ENCODE assay signal across 9 cellular contexts in the genomic region with DNA sequence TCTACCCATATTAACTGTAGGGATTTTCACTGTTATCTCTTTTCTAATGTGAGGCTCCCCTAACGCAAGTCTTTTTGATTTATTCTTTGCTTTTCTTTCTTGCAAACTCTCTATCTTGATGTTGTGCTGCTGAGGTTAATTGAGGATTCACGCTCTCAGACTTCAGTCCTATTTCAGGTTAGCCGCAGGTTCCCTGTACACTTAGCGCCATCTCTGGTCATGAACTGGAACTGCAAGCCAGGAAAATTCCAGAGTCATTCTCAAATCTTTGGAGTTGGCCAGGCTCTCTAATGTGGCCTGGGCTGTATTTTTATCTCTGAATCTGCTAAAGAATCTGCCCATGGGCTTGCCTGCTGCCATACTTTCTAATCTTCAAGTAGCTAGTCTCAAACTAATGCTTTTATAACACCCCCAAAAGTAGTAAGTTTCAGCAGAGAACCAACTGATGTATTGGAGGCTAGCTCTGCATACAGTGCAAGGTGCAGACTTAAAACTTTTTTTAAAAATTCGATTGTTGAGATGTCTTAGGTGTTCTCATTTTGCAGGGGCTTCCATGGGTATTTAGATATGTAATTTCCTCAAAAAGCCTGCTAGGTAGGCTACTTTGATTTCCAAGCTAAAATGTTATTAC.
DNase-seq lines count a peak whose midpoint lies in the region; ATAC-seq, FAIRE-seq and TF ChIP-seq lines count a peak whose summit lies in the region.
"Had no signal": no experiment of that assay in that cellular context is flagged by ENCODE, and none has a peak within 500 bp of the region (broad histone marks: within the 10 kb centered on the region; RNA-seq: fewer than 3 reads in every experiment).

No MANE protein-coding gene starts in this region.

- H3K27ac ChIP-seq in keratinocyte (ENCODE audit: control insufficient read depth, insufficient read depth, low read length) = no peak overlapping the region

- H3K27ac Mint-ChIP-seq in CD14-positive monocyte = no peak overlapping the region
- H3K27ac Mint-ChIP-seq in activated CD8-positive, alpha-beta T cell treated with anti-CD3 and anti-CD28 coated beads, Interleukin-2, amount 10 ng/mL, durations not matched to agents 7 days and 5 days = no peak overlapping the region
- H3K27ac Mint-ChIP-seq: memory B cell had no signal

- H2AFZ ChIP-seq in keratinocyte (ENCODE audit: control insufficient read depth, low read length) = no peak overlapping the region

- POLR2A ChIA-PET in activated CD8-positive, alpha-beta T cell treated with anti-CD3 and anti-CD28 coated beads, Interleukin-2, amount 10 ng/mL, durations not matched to agents 7 days and 5 days (lab: Charles Lee) = no interaction called here

- no peaks in the 10 kb centered on the region for H3K9me3 Mint-ChIP-seq in CD14-positive monocyte
- H3K9me3 Mint-ChIP-seq in activated CD8-positive, alpha-beta T cell treated with anti-CD3 and anti-CD28 coated beads, Interleukin-2, amount 10 ng/mL, durations not matched to agents 7 days and 5 days (ENCODE audit: insufficient read depth) = no peaks in the 10 kb centered on the region
- H3K9me3 Mint-ChIP-seq in activated T-cell treated with anti-CD3 and anti-CD28 coated beads, Interleukin-2, amount 50 U/mL, for 4 hours = no peaks in the 10 kb centered on the region
- H3K9me3 Mint-ChIP-seq: memory B cell had no signal

- H3K9me1 ChIP-seq in keratinocyte (ENCODE audit: control insufficient read depth, extremely low read depth, insufficient read depth, low read length) = no peaks in the 10 kb centered on the region

- no peaks in the 10 kb centered on the region for H3K4me1 ChIP-seq in keratinocyte (ENCODE audit: control insufficient read depth, extremely low read depth, insufficient read depth, low read length)

- no peaks in the 10 kb centered on the region for H3K4me1 Mint-ChIP-seq in CD14-positive monocyte
- H3K4me1 Mint-ChIP-seq in activated CD8-positive, alpha-beta T cell treated with anti-CD3 and anti-CD28 coated beads, Interleukin-2, amount 10 ng/mL, durations not matched to agents 7 days and 5 days (ENCODE audit: low read depth) = no peaks in the 10 kb centered on the region
- H3K4me1 Mint-ChIP-seq in activated T-cell treated with anti-CD3 and anti-CD28 coated beads, Interleukin-2, amount 50 U/mL, for 4 hours (ENCODE audit: low read depth) = no peaks in the 10 kb centered on the region
- H3K4me1 Mint-ChIP-seq: memory B cell had no signal

- ATAC-seq in GM18511 (IDR thresholded peaks at IDR 0.05; ENCODE audit: unreplicated experiment) (peak; percentile 75), GM21526 (IDR thresholded peaks at IDR 0.05; ENCODE audit: low FRiP score, unreplicated experiment) (no peak)
- no peak for ATAC-seq in activated CD8-positive, alpha-beta T cell treated with anti-CD3 and anti-CD28 coated beads, Interleukin-2, amount 10 ng/mL, durations not matched to agents 7 days and 5 days
- no peak for ATAC-seq in activated T-cell treated with anti-CD3 and anti-CD28 coated beads, Interleukin-2, amount 50 U/mL, for 4 hours

- peaks cover 0 to 2% (median 2%) of the 10 kb centered on the region in 3 donors for H3K27me3 Mint-ChIP-seq in CD14-positive monocyte (ENCODE audit: low read depth in 3 of 3)
- no peaks in the 10 kb centered on the region for H3K27me3 Mint-ChIP-seq in activated CD8-positive, alpha-beta T cell treated with anti-CD3 and anti-CD28 coated beads, Interleukin-2, amount 10 ng/mL, durations not matched to agents 7 days and 5 days (ENCODE audit: low read depth)
- no peaks in the 10 kb centered on the region for H3K27me3 Mint-ChIP-seq in activated T-cell treated with anti-CD3 and anti-CD28 coated beads, Interleukin-2, amount 50 U/mL, for 4 hours (ENCODE audit: low read depth)

- dilution Hi-C loops in keratinocyte (cut with MboI; ENCODE audit: extremely low pct_ligation_motif_present, low sequenced_read_pairs) = no loop called here

- intact Hi-C loops in CD14-positive monocyte (cut with micrococcal nuclease) = no loop called here

- CTCF ChIA-PET in activated CD8-positive, alpha-beta T cell treated with anti-CD3 and anti-CD28 coated beads, Interleukin-2, amount 10 ng/mL, durations not matched to agents 7 days and 5 days (lab: Charles Lee) = interaction anchor here (0.7 to 1.1 kb wide), 6 partner anchors 10 to 423 kb away, joined by 3 to 5 read pairs (median 3); no protein-coding TSS in a partner anchor

- H4K20me1 ChIP-seq in keratinocyte (ENCODE audit: control insufficient read depth, extremely low read depth, insufficient read depth, low read length) = no peaks in the 10 kb centered on the region

- H3K9me3 ChIP-seq in keratinocyte (ENCODE audit: control insufficient read depth, low read depth, low read length) = no peaks in the 10 kb centered on the region

- peak overlapping the region in 1 of 2 donors; percentile 2 for H3K4me3 Mint-ChIP-seq in CD14-positive monocyte
- no peak overlapping the region for H3K4me3 Mint-ChIP-seq in activated CD8-positive, alpha-beta T cell treated with anti-CD3 and anti-CD28 coated beads, Interleukin-2, amount 10 ng/mL, durations not matched to agents 7 days and 5 days
- H3K4me3 Mint-ChIP-seq in activated T-cell treated with anti-CD3 and anti-CD28 coated beads, Interleukin-2, amount 50 U/mL, for 4 hours = no peak overlapping the region
- H3K4me3 Mint-ChIP-seq: memory B cell had no signal

- no peak overlapping the region for H3K4me3 ChIP-seq in keratinocyte (ENCODE audit: control insufficient read depth in 2 of 3, extremely low read depth in 1 of 3, insufficient read depth in 2 of 3, low read depth in 1 of 3, low read length in 3 of 3)

- no peak for DNase-seq in CD14-positive monocyte (ENCODE audit: low spot score)
- DNase-seq in HT-29 (ENCODE audit: low spot score) = peak; percentile 55
- DNase-seq in activated CD8-positive, alpha-beta T cell treated with anti-CD3 and anti-CD28 coated beads, Interleukin-2, amount 10 ng/mL, durations not matched to agents 7 days and 5 days = peak; percentile 24
- DNase-seq in keratinocyte (ENCODE audit: low read depth, low spot score) = no peak
- DNase-seq in NCI-H2227 (lab: John Stamatoyannopoulos, UW; ENCODE audit: unreplicated experiment) = no peak
- no peak for DNase-seq in activated T-cell treated with anti-CD3 and anti-CD28 coated beads, Interleukin-2, amount 50 U/mL, for 4 hours

- H3K4me2 ChIP-seq in keratinocyte (ENCODE audit: control insufficient read depth, extremely low read depth, insufficient read depth, low read depth, low read length) = no peak overlapping the region

- TF ChIP-seq CTCF in CD14-positive monocyte (IDR thresholded peaks at IDR 0.05) = peak; percentile 88
- TF ChIP-seq CTCF in keratinocyte (optimal IDR thresholded peaks at IDR 0.05 in 1 of 3, IDR thresholded peaks at IDR 0.05 in 1 of 3, conservative IDR thresholded peaks at IDR 0.05 in 1 of 3; ENCODE audit: extremely low read depth in 1 of 3, insufficient read depth in 2 of 3, low read length in 3 of 3) = peak; percentile 35 to 78 (median 41)

- no peaks in the 10 kb centered on the region for H3K36me3 Mint-ChIP-seq in CD14-positive monocyte
- H3K36me3 Mint-ChIP-seq in activated CD8-positive, alpha-beta T cell treated with anti-CD3 and anti-CD28 coated beads, Interleukin-2, amount 10 ng/mL, durations not matched to agents 7 days and 5 days (ENCODE audit: low read depth) = no peaks in the 10 kb centered on the region
- H3K36me3 Mint-ChIP-seq in activated T-cell treated with anti-CD3 and anti-CD28 coated beads, Interleukin-2, amount 50 U/mL, for 4 hours (ENCODE audit: insufficient read depth) = no peaks in the 10 kb centered on the region
- H3K36me3 Mint-ChIP-seq: memory B cell had no signal

- no peaks in the 10 kb centered on the region for H3K27me3 ChIP-seq in keratinocyte (ENCODE audit: control insufficient read depth, extremely low read depth, insufficient read depth, low read length)

- no peak for FAIRE-seq in keratinocyte (lab: Jason Lieb, UNC)

- H3K36me3 ChIP-seq in keratinocyte (ENCODE audit: control insufficient read depth in 2 of 2, extremely low read depth in 1 of 2, insufficient read depth in 2 of 2, low read length in 2 of 2) = no peaks in the 10 kb centered on the region

- no peak overlapping the region for H3K9ac ChIP-seq in keratinocyte (ENCODE audit: control insufficient read depth, extremely low read depth, insufficient read depth, low read length)

- no peaks in the 10 kb centered on the region for H3K79me2 ChIP-seq in keratinocyte (ENCODE audit: control insufficient read depth, insufficient read depth, low read length)

Comparison
In these comparisons a context has a peak if more than half of its experiments do, and no peak if none do; other contexts are left out.
1. DNase-seq: peak in HT-29 (single experiment) and activated CD8-positive, alpha-beta T cell treated with anti-CD3 and anti-CD28 coated beads, Interleukin-2, amount 10 ng/mL, durations not matched to agents 7 days and 5 days (single experiment); none in CD14-positive monocyte (single experiment), keratinocyte (single experiment), NCI-H2227 (single experiment) and activated T-cell treated with anti-CD3 and anti-CD28 coated beads, Interleukin-2, amount 50 U/mL, for 4 hours (single experiment).